Comparison of ENCODE assay signal across 23 cellular contexts in genomic region chr16:71283612-71284011, GRCh38. TPM values are rescaled to one million over a fixed set of nuclear protein-coding genes. Genes with fewer than 3 reads are reported as not detected.
"Had no signal": no experiment of that assay in that cellular context is flagged by ENCODE, and none has a peak within 500 bp of the region (broad histone marks: within the 10 kb centered on the region; RNA-seq: fewer than 3 reads in every experiment).

No MANE protein-coding gene starts in this region.

- DNase-seq: IMR-90, Karpas-422, KG1, MM.1S, NCI-H1092 treated with DMSO at 0.1 percent for 48 hours, NCI-H1436, NCI-H187, NCI-H2029, NCI-H2081 treated with DMSO at 0.1 percent for 48 hours, NCI-H2171, NCI-H226, NCI-H446, NCI-H510A, NCI-H524 treated with DMSO at 0.1 percent for 48 hours, NCI-H69, NCI-H774, Right ventricle myocardium superior, SIG-M5, SW 1271 had no signal

- H3K4me3 ChIP-seq: SJSA1, SK-N-MC had no signal

- H3K27me3 ChIP-seq: SJSA1 had no signal

- ATAC-seq: HepG2, Panc1 had no signal

- FAIRE-seq: HepG2 had no signal

- H3K27ac ChIP-seq: SJSA1, SK-N-MC had no signal

- H3K9me3 ChIP-seq: SJSA1 had no signal

RNA-seq across cellular contexts. Expression of gene HYDIN, which starts 53.1 kb away (rescaled TPM):
- total RNA-seq: HepG2 had no signal
- polyA plus RNA-seq: HepG2 had no signal
